In genomic region chr12:33663000-33663654, GRCh38 we compare ENCODE assay signal across 27 cellular contexts.
"Had no signal": no experiment of that assay in that cellular context is flagged by ENCODE, and none has a peak within 500 bp of the region (broad histone marks: within the 10 kb centered on the region; RNA-seq: fewer than 3 reads in every experiment).

No MANE protein-coding gene starts in this region.

- H3K27me3 Mint-ChIP-seq: activated T-cell treated with anti-CD3 and anti-CD28 coated beads, Interleukin-2, amount 50 U/mL, for 24 hours; activated T-helper 17 cell treated with anti-CD3 and anti-CD28 coated beads, Interleukin-2, amount 50 U/mL, for 72 hours; natural killer cell treated with Interleukin-12 subunit alpha and Interleukin-12 subunit beta and Interleukin-15 and Interleukin-18, amount 100 ng/mL, for 72 hours; stimulated activated naive B cell treated with anti-CD40 and anti-IgM and Interleukin-4, amounts not matched to agents 10 μg/mL and 1 μg/mL and 100 μg/mL, for 72 hours had no signal

- H3K9me3 Mint-ChIP-seq: T-helper 2 cell treated with Interferon-gamma antibody and Interleukin-4, amounts not matched to agents 5 μg/mL and 100 μg/mL, for 36 hours had no signal

- H3K4me1 Mint-ChIP-seq: activated T-helper 17 cell treated with anti-CD3 and anti-CD28 coated beads, Interleukin-2, amount 50 U/mL, for 72 hours; stimulated activated naive B cell treated with anti-CD40 and anti-IgM and Interleukin-4, amounts not matched to agents 10 μg/mL and 1 μg/mL and 100 μg/mL, for 72 hours had no signal

- FAIRE-seq: endothelial cell of umbilical vein had no signal

- DNase-seq: activated CD4-positive, alpha-beta T cell treated with anti-CD3 and anti-CD28 coated beads for 1 hour; activated CD4-positive, alpha-beta T cell treated with anti-CD3 and anti-CD28 coated beads, Interleukin-2, amount 50 U/mL, for 1 hour; activated CD8-positive, alpha-beta T cell treated with anti-CD3 and anti-CD28 coated beads, Interleukin-2, amount 10 ng/mL, durations not matched to agents 7 days and 5 days; activated T-cell treated with anti-CD3 and anti-CD28 coated beads, Interleukin-2, amount 50 U/mL, for 24 hours; aorta; brain microvascular endothelial cell; caudate nucleus; dermis blood vessel endothelial cell; effector CD8-positive, alpha-beta T cell; foreskin melanocyte; glutamatergic neuron; stimulated activated CD4-positive, alpha-beta T cell treated with anti-CD3 and anti-CD28 coated beads, Interleukin-2, amount 100 ng/mL, for 48 hours; stimulated activated CD8-positive, alpha-beta memory T cell treated with anti-CD3 and anti-CD28 coated beads, Interleukin-4, amount 100 ng/mL, for 48 hours; stimulated activated naive B cell treated with anti-CD40 and anti-IgM and Interleukin-4, amounts not matched to agents 10 μg/mL and 1 μg/mL and 100 μg/mL, for 72 hours; testis; trophoblast cell had no signal

- H3K9me3 ChIP-seq: testis, vagina had no signal

- H3K4me3 ChIP-seq: hepatocyte, smooth muscle cell, testis, vagina had no signal

- H3K27ac Mint-ChIP-seq: activated CD8-positive, alpha-beta T cell treated with anti-CD3 and anti-CD28 coated beads, Interleukin-2, amount 10 ng/mL, durations not matched to agents 7 days and 5 days; activated naive CD4-positive, alpha-beta T cell treated with anti-CD3 and anti-CD28 coated beads, Interleukin-2, amount 50 U/mL, for 72 hours; activated T-cell treated with anti-CD3 and anti-CD28 coated beads, Interleukin-2, amount 50 U/mL, for 24 hours; activated T-helper 17 cell treated with anti-CD3 and anti-CD28 coated beads, Interleukin-2, amount 50 U/mL, for 72 hours; natural killer cell treated with Interleukin-12 subunit alpha and Interleukin-12 subunit beta and Interleukin-15 and Interleukin-18, amount 100 ng/mL, for 72 hours; stimulated activated naive B cell treated with anti-CD40 and anti-IgM and Interleukin-4, amounts not matched to agents 10 μg/mL and 1 μg/mL and 100 μg/mL, for 72 hours; T-helper 2 cell treated with Interferon-gamma antibody and Interleukin-4, amounts not matched to agents 5 μg/mL and 100 μg/mL, for 36 hours had no signal

- ATAC-seq: activated CD8-positive, alpha-beta T cell treated with anti-CD3 and anti-CD28 coated beads, Interleukin-2, amount 10 ng/mL, durations not matched to agents 7 days and 5 days; activated naive CD4-positive, alpha-beta T cell treated with anti-CD3 and anti-CD28 coated beads, Interleukin-2, amount 50 U/mL, for 72 hours; activated T-helper 17 cell treated with anti-CD3 and anti-CD28 coated beads, Interleukin-2, amount 50 U/mL, for 72 hours; esophagus mucosa; natural killer cell treated with Interleukin-12 subunit alpha and Interleukin-12 subunit beta and Interleukin-15 and Interleukin-18, amount 100 ng/mL, for 72 hours; sciatic nerve; stimulated activated naive B cell treated with anti-CD40 and anti-IgM and Interleukin-4, amounts not matched to agents 10 μg/mL and 1 μg/mL and 100 μg/mL, for 72 hours had no signal

- H3K36me3 ChIP-seq: brain microvascular endothelial cell, vagina had no signal

- H3K79me2 ChIP-seq: hepatocyte, parathyroid adenoma had no signal

- H3K4me1 ChIP-seq: parathyroid adenoma, testis, vagina had no signal

- H2AFZ ChIP-seq: hepatocyte, parathyroid adenoma had no signal

- H3K27ac ChIP-seq: brain microvascular endothelial cell, hepatocyte, parathyroid adenoma, testis, vagina had no signal

- H3K9ac ChIP-seq: parathyroid adenoma had no signal

- H3K4me3 Mint-ChIP-seq: activated CD8-positive, alpha-beta T cell treated with anti-CD3 and anti-CD28 coated beads, Interleukin-2, amount 10 ng/mL, durations not matched to agents 7 days and 5 days; activated T-cell treated with anti-CD3 and anti-CD28 coated beads, Interleukin-2, amount 50 U/mL, for 24 hours; activated T-helper 17 cell treated with anti-CD3 and anti-CD28 coated beads, Interleukin-2, amount 50 U/mL, for 72 hours; natural killer cell treated with Interleukin-12 subunit alpha and Interleukin-12 subunit beta and Interleukin-15 and Interleukin-18, amount 100 ng/mL, for 72 hours; stimulated activated naive B cell treated with anti-CD40 and anti-IgM and Interleukin-4, amounts not matched to agents 10 μg/mL and 1 μg/mL and 100 μg/mL, for 72 hours; T-helper 2 cell treated with Interferon-gamma antibody and Interleukin-4, amounts not matched to agents 5 μg/mL and 100 μg/mL, for 36 hours had no signal

- H3K27me3 ChIP-seq: brain microvascular endothelial cell, hepatocyte, testis, vagina had no signal

- H3K36me3 Mint-ChIP-seq: activated naive CD4-positive, alpha-beta T cell treated with anti-CD3 and anti-CD28 coated beads, Interleukin-2, amount 50 U/mL, for 72 hours; natural killer cell treated with Interleukin-12 subunit alpha and Interleukin-12 subunit beta and Interleukin-15 and Interleukin-18, amount 100 ng/mL, for 72 hours; stimulated activated naive B cell treated with anti-CD40 and anti-IgM and Interleukin-4, amounts not matched to agents 10 μg/mL and 1 μg/mL and 100 μg/mL, for 72 hours had no signal

- H3K4me2 ChIP-seq: hepatocyte, smooth muscle cell had no signal
